In genomic region chr6:44127186-44128019, GRCh38 we compare ENCODE assay signal across 1 cellular context.
TF ChIP-seq lines count a peak whose summit lies in the region.

TSS of gene MRPL14 (minus strand) at chr6:44127452. CDS start at chr6:44116611, 10,841 bp downstream.
TSS of gene TMEM63B (plus strand) at chr6:44127554. CDS start at chr6:44134585, 7,031 bp downstream.

TF ChIP-seq in HepG2, 621 proteins besides CTCF, POLR2A, EP300 and RAD21 (continued from another document and continues in another):
- TF ChIP-seq AFF4 (CRISPR knock-in tag; IDR thresholded peaks at IDR 0.05) (no peak), SAP130 (CRISPR knock-in tag; IDR thresholded peaks at IDR 0.05; ENCODE audit: low read depth) (peak; percentile 69), DZIP1 (CRISPR knock-in tag; IDR thresholded peaks at IDR 0.05) (no peak), HNRNPUL1 (IDR thresholded peaks at IDR 0.05; ENCODE audit: low read depth, low read length) (no peak), HMG20B (CRISPR knock-in tag; conservative IDR thresholded peaks at IDR 0.05) (no peak), JARID2 (CRISPR knock-in tag; IDR thresholded peaks at IDR 0.05; ENCODE audit: insufficient replicate concordance) (no peak), FOXO1 (CRISPR knock-in tag; IDR thresholded peaks at IDR 0.05) (no peak; the same call in 1 of the 2 replicates), IRF9 (CRISPR knock-in tag; IDR thresholded peaks at IDR 0.05; ENCODE audit: borderline replicate concordance) (no peak; the same call in 1 of the 2 replicates), CREBL2 (CRISPR knock-in tag; IDR thresholded peaks at IDR 0.05; ENCODE audit: borderline replicate concordance) (no peak; the same call in 1 of the 2 replicates), RBFOX2 (IDR thresholded peaks at IDR 0.05; ENCODE audit: low read depth, low read length) (peak; percentile 87), ZNF576 (CRISPR knock-in tag; IDR thresholded peaks at IDR 0.05) (no peak), MNT (IDR thresholded peaks at IDR 0.05) (0 out of 2 replicates have a peak, but pooled peaks have one; percentile 44), ZNF782 (CRISPR knock-in tag; IDR thresholded peaks at IDR 0.05; ENCODE audit: borderline replicate concordance) (no peak), PLSCR1 (CRISPR knock-in tag; IDR thresholded peaks at IDR 0.05; ENCODE audit: borderline replicate concordance) (no peak), THAP9 (CRISPR knock-in tag; IDR thresholded peaks at IDR 0.05; ENCODE audit: borderline replicate concordance) (no peak), RERE (CRISPR knock-in tag; IDR thresholded peaks at IDR 0.05; ENCODE audit: low read depth) (no peak), ARNTL (CRISPR knock-in tag; IDR thresholded peaks at IDR 0.05) (peak; percentile 48; the same call in 1 of the 2 replicates), ARHGAP35 (CRISPR knock-in tag; IDR thresholded peaks at IDR 0.05; ENCODE audit: borderline replicate concordance) (no peak), ZNF10 (CRISPR knock-in tag; IDR thresholded peaks at IDR 0.05; ENCODE audit: borderline replicate concordance, low read depth) (0 out of 2 replicates have a peak, but pooled peaks have one; percentile 54), SAFB2 (CRISPR knock-in tag; IDR thresholded peaks at IDR 0.05; ENCODE audit: borderline replicate concordance, low read depth) (no peak), ZNF121 (CRISPR knock-in tag; IDR thresholded peaks at IDR 0.05) (no peak), NFIB (CRISPR knock-in tag; IDR thresholded peaks at IDR 0.05; ENCODE audit: borderline replicate concordance) (no peak), ZNF235 (CRISPR knock-in tag; IDR thresholded peaks at IDR 0.05; ENCODE audit: borderline replicate concordance) (peak; percentile 13; the same call in 1 of the 2 replicates), ZNF747 (CRISPR knock-in tag; IDR thresholded peaks at IDR 0.05; ENCODE audit: borderline replicate concordance) (no peak), NFRKB (IDR thresholded peaks at IDR 0.05) (no peak), ZNF83 (CRISPR knock-in tag; IDR thresholded peaks at IDR 0.05; ENCODE audit: borderline replicate concordance) (no peak), MEIS2 (CRISPR knock-in tag; IDR thresholded peaks at IDR 0.05) (no peak), FOXM1 (CRISPR knock-in tag; IDR thresholded peaks at IDR 0.05) (no peak), EEA1 (CRISPR knock-in tag; IDR thresholded peaks at IDR 0.05; ENCODE audit: borderline replicate concordance) (no peak), LBX2 (CRISPR knock-in tag; IDR thresholded peaks at IDR 0.05; ENCODE audit: borderline replicate concordance) (no peak), HIC2 (CRISPR knock-in tag; IDR thresholded peaks at IDR 0.05; ENCODE audit: low read depth) (0 out of 2 replicates have a peak, but pooled peaks have one; percentile 7), ARNT (IDR thresholded peaks at IDR 0.05) (no peak), TGIF2 (CRISPR knock-in tag; IDR thresholded peaks at IDR 0.05) (no peak)
